Comparison of ENCODE assay signal across 24 cellular contexts in the genomic region with DNA sequence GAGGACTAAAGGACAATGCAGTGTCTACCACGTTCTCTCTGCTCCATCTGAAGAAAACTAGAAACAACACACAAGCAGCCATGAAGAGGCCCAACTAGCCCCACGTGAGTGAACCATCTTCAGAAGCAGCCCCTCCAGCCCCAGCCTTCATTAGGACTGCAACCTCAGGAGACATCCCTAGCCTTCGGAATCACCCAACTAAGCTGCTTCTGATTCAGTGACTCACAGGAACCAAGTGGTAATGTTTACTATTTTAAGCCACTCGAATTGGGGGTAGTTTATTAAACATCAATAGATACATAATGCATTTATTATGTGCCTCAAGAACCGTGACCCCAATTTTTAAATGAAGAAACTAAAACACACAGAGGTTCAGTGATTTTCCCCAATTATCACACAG.
"Had no signal": no experiment of that assay in that cellular context is flagged by ENCODE, and none has a peak within 500 bp of the region (broad histone marks: within the 10 kb centered on the region; RNA-seq: fewer than 3 reads in every experiment).

No MANE protein-coding gene starts in this region.

- H3K9me3 ChIP-seq: colonic mucosa, pancreas, stomach, suprapubic skin, transverse colon had no signal

- DNase-seq: activated CD4-positive, alpha-beta T cell treated with anti-CD3 and anti-CD28 coated beads for 1 hour; activated CD4-positive, alpha-beta T cell treated with anti-CD3 and anti-CD28 coated beads, Interleukin-2, amount 50 U/mL, for 1 hour; activated CD8-positive, alpha-beta T cell treated with anti-CD3 and anti-CD28 coated beads, Interleukin-2, amount 10 ng/mL, durations not matched to agents 7 days and 5 days; activated gamma-delta T cell treated with Interleukin-2 at 50 U/mL for 16 hours; colonic mucosa; foreskin keratinocyte; immature natural killer cell; left ventricle myocardium superior; mammary epithelial cell; midbrain; pancreas; right cardiac atrium; stomach; transverse colon; WERI-Rb-1 had no signal

- FAIRE-seq: pancreas, TTC549, urothelium cell line had no signal

- H3K27ac ChIP-seq: breast epithelium, colonic mucosa, foreskin keratinocyte, pancreas, stomach, suprapubic skin, transverse colon, WERI-Rb-1 had no signal

- ATAC-seq: activated CD8-positive, alpha-beta T cell treated with anti-CD3 and anti-CD28 coated beads, Interleukin-2, amount 10 ng/mL, durations not matched to agents 7 days and 5 days; foreskin keratinocyte; left ventricle myocardium superior; natural killer cell treated with Interleukin-12 subunit alpha and Interleukin-12 subunit beta and Interleukin-15 and Interleukin-18, amount 100 ng/mL, for 72 hours; pancreas; right cardiac atrium; stimulated activated memory B cell treated with anti-CD40 and anti-IgM and Interleukin-4, amounts not matched to agents 10 μg/mL and 1 μg/mL and 100 μg/mL, for 72 hours had no signal

- H3K27ac Mint-ChIP-seq: activated CD8-positive, alpha-beta T cell treated with anti-CD3 and anti-CD28 coated beads, Interleukin-2, amount 10 ng/mL, durations not matched to agents 7 days and 5 days; activated naive CD4-positive, alpha-beta T cell treated with anti-CD3 and anti-CD28 coated beads, Interleukin-2, amount 50 U/mL, for 24 hours; activated T-helper 1 cell treated with anti-CD3 and anti-CD28 coated beads, Interleukin-12 subunit alpha, Interleukin-12 subunit beta, Interleukin-2, Interleukin-4 antibody, amounts not matched to agents 30 ng/mL and 10 ng/mL and 1 ng/mL, durations not matched to agents 14 hours and 24 hours and 36 hours; immature natural killer cell; natural killer cell treated with Interleukin-12 subunit alpha and Interleukin-12 subunit beta and Interleukin-15 and Interleukin-18, amount 100 ng/mL, for 72 hours; stimulated activated memory B cell treated with anti-CD40 and anti-IgM and Interleukin-4, amounts not matched to agents 10 μg/mL and 1 μg/mL and 100 μg/mL, for 72 hours had no signal

- H3K27me3 Mint-ChIP-seq: activated naive CD4-positive, alpha-beta T cell treated with anti-CD3 and anti-CD28 coated beads, Interleukin-2, amount 50 U/mL, for 24 hours; central memory CD8-positive, alpha-beta T cell; natural killer cell treated with Interleukin-12 subunit alpha and Interleukin-12 subunit beta and Interleukin-15 and Interleukin-18, amount 100 ng/mL, for 72 hours; stimulated activated memory B cell treated with anti-CD40 and anti-IgM and Interleukin-4, amounts not matched to agents 10 μg/mL and 1 μg/mL and 100 μg/mL, for 72 hours had no signal

- H3K4me3 Mint-ChIP-seq: activated CD8-positive, alpha-beta T cell treated with anti-CD3 and anti-CD28 coated beads, Interleukin-2, amount 10 ng/mL, durations not matched to agents 7 days and 5 days; activated naive CD4-positive, alpha-beta T cell treated with anti-CD3 and anti-CD28 coated beads, Interleukin-2, amount 50 U/mL, for 24 hours; activated T-helper 1 cell treated with anti-CD3 and anti-CD28 coated beads, Interleukin-12 subunit alpha, Interleukin-12 subunit beta, Interleukin-2, Interleukin-4 antibody, amounts not matched to agents 30 ng/mL and 10 ng/mL and 1 ng/mL, durations not matched to agents 14 hours and 24 hours and 36 hours; central memory CD8-positive, alpha-beta T cell; immature natural killer cell; natural killer cell treated with Interleukin-12 subunit alpha and Interleukin-12 subunit beta and Interleukin-15 and Interleukin-18, amount 100 ng/mL, for 72 hours; stimulated activated memory B cell treated with anti-CD40 and anti-IgM and Interleukin-4, amounts not matched to agents 10 μg/mL and 1 μg/mL and 100 μg/mL, for 72 hours had no signal

- H3K36me3 ChIP-seq: breast epithelium, colonic mucosa, pancreas, suprapubic skin, WERI-Rb-1 had no signal

- H3K9me3 Mint-ChIP-seq: activated naive CD4-positive, alpha-beta T cell treated with anti-CD3 and anti-CD28 coated beads, Interleukin-2, amount 50 U/mL, for 24 hours; activated T-helper 1 cell treated with anti-CD3 and anti-CD28 coated beads, Interleukin-12 subunit alpha, Interleukin-12 subunit beta, Interleukin-2, Interleukin-4 antibody, amounts not matched to agents 30 ng/mL and 10 ng/mL and 1 ng/mL, durations not matched to agents 14 hours and 24 hours and 36 hours; central memory CD8-positive, alpha-beta T cell; immature natural killer cell; natural killer cell treated with Interleukin-12 subunit alpha and Interleukin-12 subunit beta and Interleukin-15 and Interleukin-18, amount 100 ng/mL, for 72 hours had no signal

- H3K4me3 ChIP-seq: breast epithelium, colonic mucosa, pancreas, stomach, suprapubic skin, transverse colon had no signal

- H3K27me3 ChIP-seq: breast epithelium, colonic mucosa, foreskin keratinocyte, pancreas, stomach, suprapubic skin, transverse colon had no signal

- H3K36me3 Mint-ChIP-seq: natural killer cell treated with Interleukin-12 subunit alpha and Interleukin-12 subunit beta and Interleukin-15 and Interleukin-18, amount 100 ng/mL, for 72 hours had no signal

- H3K4me1 ChIP-seq: breast epithelium, colonic mucosa, foreskin keratinocyte, suprapubic skin, transverse colon had no signal
